In the genomic region with DNA sequence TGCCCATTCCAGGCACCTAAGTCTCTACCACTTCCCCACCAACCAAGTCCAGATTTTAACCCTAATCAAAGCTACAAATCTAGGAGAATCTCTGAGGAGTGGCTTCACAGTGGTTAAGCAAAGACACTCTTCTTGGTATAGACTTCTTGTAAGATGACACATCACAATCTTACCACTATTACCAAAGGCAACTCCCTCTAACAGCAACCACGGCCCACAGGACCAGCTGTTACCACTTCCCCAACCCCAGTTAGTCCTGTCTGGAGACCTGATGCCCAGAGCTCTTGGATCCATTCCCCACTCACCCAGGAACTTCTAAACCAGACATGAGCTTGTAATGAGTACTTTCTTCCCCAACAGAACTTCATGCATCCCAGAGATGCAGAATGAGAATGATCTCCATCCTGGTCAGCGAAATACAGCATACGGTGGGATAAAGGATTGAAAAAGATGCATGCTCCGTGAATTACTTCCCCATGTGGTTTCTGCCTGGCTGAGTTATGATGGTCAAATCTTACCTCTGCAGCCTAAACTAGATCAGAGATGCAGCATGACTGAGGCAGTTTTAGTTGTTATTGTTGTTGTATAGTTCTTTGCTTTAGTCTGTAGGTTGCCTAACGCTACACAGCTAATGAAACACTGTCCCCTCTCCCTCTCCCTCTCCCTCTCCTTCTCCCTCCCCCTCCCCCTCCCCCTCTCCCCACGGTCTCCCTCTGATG, we compare ENCODE assay signal across 1 cellular context.
TF ChIP-seq lines count a peak whose summit lies in the region.

No MANE protein-coding gene starts in this region.

TF ChIP-seq in HepG2, 621 proteins besides CTCF, POLR2A, EP300 and RAD21 (continued from another document):
- TF ChIP-seq SIX4 (CRISPR knock-in tag; IDR thresholded peaks at IDR 0.05) (no peak), ZNF501 (CRISPR knock-in tag; IDR thresholded peaks at IDR 0.05) (no peak), GATAD1 (CRISPR knock-in tag; IDR thresholded peaks at IDR 0.05) (no peak), ZNF644 (CRISPR knock-in tag; IDR thresholded peaks at IDR 0.05; ENCODE audit: low read depth) (no peak)
- TF ChIP-seq, protein P1, sequence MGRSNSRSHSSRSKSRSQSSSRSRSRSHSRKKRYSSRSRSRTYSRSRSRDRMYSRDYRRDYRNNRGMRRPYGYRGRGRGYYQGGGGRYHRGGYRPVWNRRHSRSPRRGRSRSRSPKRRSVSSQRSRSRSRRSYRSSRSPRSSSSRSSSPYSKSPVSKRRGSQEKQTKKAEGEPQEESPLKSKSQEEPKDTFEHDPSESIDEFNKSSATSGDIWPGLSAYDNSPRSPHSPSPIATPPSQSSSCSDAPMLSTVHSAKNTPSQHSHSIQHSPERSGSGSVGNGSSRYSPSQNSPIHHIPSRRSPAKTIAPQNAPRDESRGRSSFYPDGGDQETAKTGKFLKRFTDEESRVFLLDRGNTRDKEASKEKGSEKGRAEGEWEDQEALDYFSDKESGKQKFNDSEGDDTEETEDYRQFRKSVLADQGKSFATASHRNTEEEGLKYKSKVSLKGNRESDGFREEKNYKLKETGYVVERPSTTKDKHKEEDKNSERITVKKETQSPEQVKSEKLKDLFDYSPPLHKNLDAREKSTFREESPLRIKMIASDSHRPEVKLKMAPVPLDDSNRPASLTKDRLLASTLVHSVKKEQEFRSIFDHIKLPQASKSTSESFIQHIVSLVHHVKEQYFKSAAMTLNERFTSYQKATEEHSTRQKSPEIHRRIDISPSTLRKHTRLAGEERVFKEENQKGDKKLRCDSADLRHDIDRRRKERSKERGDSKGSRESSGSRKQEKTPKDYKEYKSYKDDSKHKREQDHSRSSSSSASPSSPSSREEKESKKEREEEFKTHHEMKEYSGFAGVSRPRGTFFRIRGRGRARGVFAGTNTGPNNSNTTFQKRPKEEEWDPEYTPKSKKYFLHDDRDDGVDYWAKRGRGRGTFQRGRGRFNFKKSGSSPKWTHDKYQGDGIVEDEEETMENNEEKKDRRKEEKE (IDR thresholded peaks at IDR 0.05), result no peak
